Comparison of ENCODE assay signal across 8 cellular contexts in the genomic region with DNA sequence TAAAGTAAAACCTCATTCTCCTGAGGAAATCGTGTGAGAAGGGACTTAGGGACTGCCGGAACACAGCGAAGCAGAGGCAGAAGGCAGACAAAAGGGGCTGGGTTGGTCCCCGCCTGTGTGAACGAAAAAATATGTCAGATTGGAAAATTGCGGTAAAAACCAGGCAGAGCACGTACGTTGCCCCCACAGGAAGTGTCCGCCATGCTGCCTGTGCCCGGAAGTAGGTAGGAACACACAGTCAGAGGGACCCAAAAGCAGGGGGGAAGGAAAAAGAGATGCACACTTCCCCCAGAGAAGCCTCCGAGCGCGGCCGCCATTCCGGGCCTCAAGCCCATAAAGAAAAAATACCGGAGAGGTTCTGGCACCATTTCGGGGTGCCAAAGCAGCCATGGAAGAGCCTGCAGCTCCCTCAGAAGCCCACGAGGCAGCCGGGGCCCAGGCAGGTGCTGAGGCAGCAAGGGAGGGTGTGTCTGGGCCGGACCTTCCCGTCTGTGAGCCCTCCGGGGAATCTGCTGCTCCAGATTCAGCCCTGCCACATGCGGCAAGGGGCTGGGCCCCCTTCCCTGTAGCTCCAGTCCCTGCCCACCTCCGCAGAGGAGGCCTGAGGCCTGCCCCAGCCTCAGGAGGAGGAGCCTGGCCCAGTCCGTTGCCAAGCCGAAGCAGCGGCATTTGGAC. TPM values are rescaled to one million over a fixed set of nuclear protein-coding genes. Genes with fewer than 3 reads are reported as not detected.
A peak's percentile ranks its signal among the peaks of the same experiment; 100 is the strongest.
DNase-seq lines count a peak whose midpoint lies in the region; ATAC-seq, FAIRE-seq and TF ChIP-seq lines count a peak whose summit lies in the region.

Gene MKRN3, plus strand, starts transcription at position 280 of the 675 bp plus-strand sequence. Its CDS starts 109 bp downstream, at position 389.

- H3K9me3 ChIP-seq in right cardiac atrium (ENCODE audit: control insufficient read depth, low read length) = no peaks in the 10 kb centered on the region

- H3K4me3 ChIP-seq in right cardiac atrium (ENCODE audit: low read length) = no peak within 1 kb of the TSS

- 80% methylated on average over 27 of the region's 27 CpGs for WGBS in right cardiac atrium

- no peak for TF ChIP-seq CTCF in GM10266 (IDR thresholded peaks at IDR 0.05; ENCODE audit: control insufficient read depth, insufficient read depth, low read depth, missing control alignments)

- TF ChIP-seq POLR2A in H54 (IDR thresholded peaks at IDR 0.05; ENCODE audit: low read depth, low read length) = peak; percentile 49

- no peak within 1 kb of the TSS for H3K27ac ChIP-seq in right cardiac atrium (ENCODE audit: low read length)

- intact Hi-C loops in right cardiac atrium (cut with DNase I) = no loop called here

- peaks cover 2% of the 10 kb centered on the region for H3K27me3 ChIP-seq in right cardiac atrium (ENCODE audit: control insufficient read depth, insufficient read depth)

- ATAC-seq in right cardiac atrium (peak in 1 of 2 donors; percentile 60), HG02678 (IDR thresholded peaks at IDR 0.05; ENCODE audit: unreplicated experiment) (no peak)

- FAIRE-seq in H54 (lab: Jason Lieb, UNC) (peak; percentile 97), HTR-8/SVneo (lab: Jason Lieb, UNC) (no peak)

- DNase-seq in H54 (ENCODE audit: insufficient read length, low spot score) (peak; percentile 65), NCI-H526 treated with DMSO at 0.1 percent for 48 hours (lab: John Stamatoyannopoulos, UW) (peak; percentile 89), activated T-helper 1 cell treated with Interleukin-2 at 50 U/mL for 16 hours (ENCODE audit: low read depth) (peak; percentile 6), right cardiac atrium (peak in 2 of 3 donors; percentile 44 to 58), HTR-8/SVneo (ENCODE audit: insufficient read length, low spot score) (no peak), GM10266 (ENCODE audit: extremely low spot score) (no peak)
- DNase-seq in stimulated activated CD4-positive, alpha-beta T cell treated with anti-CD3 and anti-CD28 coated beads, Interleukin-2, amount 100 ng/mL, for 24 hours = peak; percentile 30 to 37

- H3K4me1 ChIP-seq in right cardiac atrium (ENCODE audit: control insufficient read depth, insufficient read depth, low read length) = no peaks in the 10 kb centered on the region

RNA-seq across cellular contexts. Expression of gene MKRN3, which starts in this region (rescaled TPM):
- 1 to 10 TPM in 2 of 4 donors, under 1 TPM in 1, not detected in 1; 0.51 to 1.5 (median 1.1) TPM for total RNA-seq in right cardiac atrium
- 0.23 TPM for polyA plus RNA-seq in right cardiac atrium

Comparison
In these comparisons a context has a peak if more than half of its experiments do, and no peak if none do; other contexts are left out.
1. DNase-seq: peak in H54 (single experiment), NCI-H526 treated with DMSO at 0.1 percent for 48 hours (single experiment), activated T-helper 1 cell treated with Interleukin-2 at 50 U/mL for 16 hours (single experiment), right cardiac atrium (2 of 3) and stimulated activated CD4-positive, alpha-beta T cell treated with anti-CD3 and anti-CD28 coated beads, Interleukin-2, amount 100 ng/mL, for 24 hours (2 of 2); none in HTR-8/SVneo (single experiment) and GM10266 (single experiment).